In genomic region chr1:155085504-155086181, GRCh38 we compare ENCODE assay signal across 8 cellular contexts. TPM values are rescaled to one million over a fixed set of nuclear protein-coding genes. Genes with fewer than 3 reads are reported as not detected.
DNase-seq lines count a peak whose midpoint lies in the region; ATAC-seq and TF ChIP-seq lines count a peak whose summit lies in the region.

No MANE protein-coding gene starts in this region.

- H3K36me3 Mint-ChIP-seq in WTC11, result no peaks in the 10 kb centered on the region

- TF ChIP-seq POLR2A in breast epithelium (IDR thresholded peaks at IDR 0.05), result no peak

- DNase-seq in WTC11 (ENCODE audit: low spot score) (peak; percentile 56), breast epithelium (ENCODE audit: low spot score in 2 of 2) (peak; percentile 76 to 84), left lung (peak; percentile 80 to 88), NCI-H1092 (lab: John Stamatoyannopoulos, UW) (no peak)
- peak; percentile 68 to 73 for DNase-seq in stimulated activated CD4-positive, alpha-beta T cell treated with anti-CD3 and anti-CD28 coated beads, Interleukin-4, amount 100 ng/mL, for 48 hours (ENCODE audit: low read depth in 2 of 2)

- H3K27me3 ChIP-seq in BLaER1 (peaks cover 34% of the 10 kb centered on the region), HUES6 (ENCODE audit: control insufficient read depth, insufficient read depth, low read length) (peaks cover 41% of the 10 kb centered on the region), breast epithelium (peaks cover 16 to 17% of the 10 kb centered on the region in 2 donors), left lung (peaks cover 34 to 39% of the 10 kb centered on the region in 2 donors)

- POLR2A ChIA-PET in WTC11 (lab: Charles Lee), result interaction anchor here (0.5 to 1.3 kb wide), 6 partner anchors 40 to 1086 kb away, joined by 3 to 5 read pairs (median 4); partner anchors contain the start of gene KRTCAP2

- no peaks in the 10 kb centered on the region for H3K36me3 ChIP-seq in BLaER1
- no peaks in the 10 kb centered on the region for H3K36me3 ChIP-seq in HUES6 (ENCODE audit: control insufficient read depth, insufficient read depth, low read length)
- no peaks in the 10 kb centered on the region for H3K36me3 ChIP-seq in breast epithelium
- H3K36me3 ChIP-seq in left lung, result no peaks in the 10 kb centered on the region

- peak overlapping the region; percentile 95 for H3K4me3 Mint-ChIP-seq in WTC11

- H3K27ac ChIP-seq in BLaER1 (peak overlapping the region; percentile 82), HUES6 (ENCODE audit: low read depth, low read length) (no peak overlapping the region), breast epithelium (peak overlapping the region; percentile 94 to 98), left lung (peak overlapping the region; percentile 87 to 94)

- H3K4me3 ChIP-seq in BLaER1 (peak overlapping the region; percentile 75), HUES6 (ENCODE audit: low read depth, low read length) (peak overlapping the region; percentile 84), breast epithelium (peak overlapping the region; percentile 69 to 86 (median 73)), left lung (peak overlapping the region; percentile 58 to 69)

- ATAC-seq in WTC11, result peak; percentile 0; the same call in 1 of the 2 replicates
- ATAC-seq in left lung, result peak; percentile 54
- ATAC-seq in HG03280 (IDR thresholded peaks at IDR 0.05; ENCODE audit: unreplicated experiment), result no peak

- H3K27ac Mint-ChIP-seq in WTC11, result peak overlapping the region; percentile 60

- H3K4me1 ChIP-seq in BLaER1 (peaks cover 63% of the 10 kb centered on the region), HUES6 (ENCODE audit: control insufficient read depth, insufficient read depth, low read length) (peaks cover 28% of the 10 kb centered on the region), breast epithelium (peaks cover 23 to 28% of the 10 kb centered on the region in 2 donors), left lung (peaks cover 27 to 49% of the 10 kb centered on the region in 2 donors)

- intact Hi-C loops in breast epithelium (cut with DNase I; ENCODE audit: low total_unique reads) (no loop called here), left lung (cut with DNase I) (no loop called here)

- H3K9ac ChIP-seq in BLaER1 (peak overlapping the region; percentile 80), HUES6 (ENCODE audit: low read length) (no peak overlapping the region)

- TF ChIP-seq CTCF in WTC11 (IDR thresholded peaks at IDR 0.05) (no peak), breast epithelium (IDR thresholded peaks at IDR 0.05) (no peak), left lung (IDR thresholded peaks at IDR 0.05) (no peak)

- peaks cover 39% of the 10 kb centered on the region for H4K20me1 ChIP-seq in BLaER1

- CTCF ChIA-PET in WTC11 (lab: Charles Lee), result interaction anchor here (0.6 to 3.1 kb wide), 64 partner anchors 9 to 605 kb away, joined by 3 to 156 read pairs (median 6); partner anchors contain the start of genes ADAM15, CKS1B, DPM3 and EFNA1

- H3K4me1 Mint-ChIP-seq in WTC11, result peaks cover 35% of the 10 kb centered on the region

- H3K4me2 ChIP-seq in BLaER1, result peak overlapping the region; percentile 100

- H3K9me3 ChIP-seq in BLaER1, result no peaks in the 10 kb centered on the region
- no peaks in the 10 kb centered on the region for H3K9me3 ChIP-seq in HUES6 (ENCODE audit: control insufficient read depth, insufficient read depth, low read depth, low read length)
- no peaks in the 10 kb centered on the region for H3K9me3 ChIP-seq in breast epithelium
- H3K9me3 ChIP-seq in left lung, result no peaks in the 10 kb centered on the region

- no peaks in the 10 kb centered on the region for H3K9me3 Mint-ChIP-seq in WTC11

- peaks cover 38% of the 10 kb centered on the region for H3K27me3 Mint-ChIP-seq in WTC11 (ENCODE audit: low read depth)

TF ChIP-seq in WTC11, 78 proteins besides CTCF, POLR2A, EP300 and RAD21:
- peak; percentile 39; the same call in 1 of the 2 replicates for TF ChIP-seq E2F5 (CRISPR knock-in tag; IDR thresholded peaks at IDR 0.05)
- no peak; the same call in 1 of the 2 replicates for TF ChIP-seq HMGXB4 (CRISPR knock-in tag; IDR thresholded peaks at IDR 0.05)

RNA-seq across cellular contexts. Expression of gene EFNA3, which starts 7.0 kb away (rescaled TPM):
- total RNA-seq in WTC11 (2021) (12.5 to 15.4 TPM (median 15.4 TPM) in 3 replicates), breast epithelium (1 to 10 TPM; 1.6 to 7.2 (median 6.6) TPM), left lung (1 to 10 TPM; 1.1 to 2.0 TPM)

RNA-seq across cellular contexts. Expression of gene EFNA4, which starts 22.1 kb away (rescaled TPM):
- total RNA-seq in WTC11 (2021) (19.5 to 22.7 TPM (median 22.3 TPM) in 3 replicates), breast epithelium (10 to 100 TPM in 2 of 3 donors, 1 to 10 TPM in 1; 4.8 to 26.6 (median 23.9) TPM), left lung (10 to 100 TPM in 1 of 2 donors, 1 to 10 TPM in 1; 8.6 to 11.2 TPM)

RNA-seq across cellular contexts. Expression of gene ADAM15, which starts 34.5 kb away (rescaled TPM):
- 32.1 to 38.4 TPM (median 33.2 TPM) in 3 replicates for total RNA-seq in WTC11 (2021)
- 100 to 1,000 TPM in 2 of 3 donors, 10 to 100 TPM in 1; 97.8 to 155 (median 109) TPM for total RNA-seq in breast epithelium
- 100 to 1,000 TPM; 116 to 172 TPM for total RNA-seq in left lung

RNA-seq across cellular contexts. Expression of gene EFNA1, which starts 42.0 kb away (rescaled TPM):
- total RNA-seq in WTC11 (2021), result 6.0 to 7.3 TPM (median 6.5 TPM) in 3 replicates
- 100 to 1,000 TPM in 2 of 3 donors, 10 to 100 TPM in 1; 18.7 to 163 (median 120) TPM for total RNA-seq in breast epithelium
- total RNA-seq in left lung, result 100 to 1,000 TPM in 1 of 2 donors, 10 to 100 TPM in 1; 63.7 to 148 TPM

RNA-seq across cellular contexts. Expression of gene SLC50A1, which starts 50.0 kb away (rescaled TPM):
- 39.0 to 47.8 TPM (median 46.0 TPM) in 3 replicates for total RNA-seq in WTC11 (2021)
- 10 to 100 TPM; 25.0 to 32.4 (median 28.5) TPM for total RNA-seq in breast epithelium
- 10 to 100 TPM; 46.6 to 64.6 TPM for total RNA-seq in left lung
